In the genomic region with DNA sequence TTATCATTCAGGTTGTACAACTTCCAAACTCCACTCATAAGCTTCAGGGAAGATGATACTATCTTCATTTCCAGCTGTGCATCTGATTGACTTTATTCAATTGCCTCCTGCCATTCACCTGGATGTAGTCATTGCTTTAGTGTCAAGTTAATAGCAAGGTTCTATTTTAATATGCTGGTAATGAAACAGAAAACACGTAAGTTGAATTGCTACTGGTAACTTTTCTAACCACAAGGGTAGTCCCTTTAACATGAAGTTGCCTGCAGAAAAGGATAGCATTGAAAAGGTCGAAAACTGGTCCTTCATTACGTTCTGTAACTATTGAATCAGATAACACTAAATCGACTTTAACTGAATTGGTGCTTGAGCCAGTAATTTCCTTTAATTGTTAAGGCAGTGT, we compare ENCODE assay signal across 35 cellular contexts.
"Had no signal": no experiment of that assay in that cellular context is flagged by ENCODE, and none has a peak within 500 bp of the region (broad histone marks: within the 10 kb centered on the region; RNA-seq: fewer than 3 reads in every experiment).

No MANE protein-coding gene starts in this region.

- H3K36me3 ChIP-seq: MG63 had no signal

- H3K9ac ChIP-seq: KMS-11 had no signal

- H3K27me3 ChIP-seq: MG63 had no signal

- H3K4me2 ChIP-seq: KMS-11 had no signal

- H3K27ac ChIP-seq: KMS-11 had no signal

- H3K4me3 ChIP-seq: MG63 had no signal

- DNase-seq: Karpas-422, Kasumi-1, KG1, MG63, MV-4-11, NCI-H1048, NCI-H1092, NCI-H1092 treated with DMSO at 0.1 percent for 48 hours, NCI-H1105, NCI-H1105 treated with DMSO at 0.1 percent for 48 hours, NCI-H1417, NCI-H1417 treated with DMSO at 0.1 percent for 48 hours, NCI-H1436, NCI-H1436 treated with DMSO at 0.1 percent for 48 hours, NCI-H146, NCI-H1694, NCI-H1694 treated with DMSO at 0.1 percent for 48 hours, NCI-H187, NCI-H187 treated with DMSO at 0.1 percent for 48 hours, NCI-H1930, NCI-H2029, NCI-H2029 treated with DMSO at 0.1 percent for 48 hours, NCI-H2081, NCI-H2081 treated with DMSO at 0.1 percent for 48 hours, NCI-H2107, NCI-H2171, NCI-H2171 treated with DMSO at 0.1 percent for 48 hours, NCI-H2227 treated with DMSO at 0.1 percent for 48 hours, NCI-H226, NCI-H345, NCI-H446, NCI-H446 treated with DMSO at 0.1 percent for 48 hours, NCI-H510A, NCI-H510A treated with DMSO at 0.1 percent for 48 hours had no signal
